In the genomic region with DNA sequence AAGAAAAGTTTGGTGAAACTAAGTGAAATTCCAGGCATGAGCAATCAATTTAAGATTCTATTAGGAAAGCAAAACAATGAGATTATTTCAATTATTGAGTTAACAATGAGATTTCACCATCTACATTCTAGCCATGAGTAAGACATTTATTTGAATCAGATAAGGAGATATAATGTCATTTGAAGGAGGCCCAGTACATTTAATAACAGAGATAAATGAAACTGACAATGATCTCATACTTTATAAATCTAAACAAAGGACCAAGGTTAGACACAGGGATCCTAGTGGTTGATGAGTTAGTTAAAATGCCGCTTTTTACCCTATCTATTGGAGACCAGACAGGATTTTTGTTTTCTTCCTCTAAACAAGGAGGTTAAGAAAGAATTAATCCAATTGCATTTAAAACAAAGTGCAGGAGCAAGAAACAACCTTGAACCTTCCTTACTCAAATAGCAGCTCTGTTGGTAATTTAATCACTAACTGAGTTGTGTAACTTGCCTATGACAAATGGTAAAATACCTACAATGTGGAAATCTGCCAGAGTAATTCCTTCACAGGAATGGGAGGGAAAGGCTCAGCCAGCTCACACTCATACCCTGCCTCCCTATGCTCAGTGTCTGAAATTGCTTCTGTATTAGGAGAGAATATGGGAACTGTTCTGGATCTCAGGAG, we compare ENCODE assay signal across 10 cellular contexts.
DNase-seq lines count a peak whose midpoint lies in the region; ATAC-seq, FAIRE-seq and TF ChIP-seq lines count a peak whose summit lies in the region.
"Had no signal": no experiment of that assay in that cellular context is flagged by ENCODE, and none has a peak within 500 bp of the region (broad histone marks: within the 10 kb centered on the region; RNA-seq: fewer than 3 reads in every experiment).

No MANE protein-coding gene starts in this region.

- H3K9me2 ChIP-seq in hepatocyte (replicated peaks; ENCODE audit: insufficient read depth) = no peaks in the 10 kb centered on the region

- no peaks in the 10 kb centered on the region for H3K79me2 ChIP-seq in hepatocyte

- H3K4me3 ChIP-seq in HEK293 (ENCODE audit: low read depth, low read length) (no peak overlapping the region), astrocyte of the spinal cord (ENCODE audit: low read depth, low read length) (no peak overlapping the region), hepatocyte (no peak overlapping the region), small intestine (ENCODE audit: low read depth in 1 of 2, low read length in 2 of 2) (no peak overlapping the region), spleen (no peak overlapping the region)
- H3K4me3 ChIP-seq: uterus had no signal

- no peak overlapping the region for H2AFZ ChIP-seq in hepatocyte

- intact Hi-C loops in spleen (cut with DNase I; ENCODE audit: low total_unique reads) = no loop called here
- intact Hi-C loops in CD4-positive, alpha-beta T cell (cut with DNase I, micrococcal nuclease) = no loop called here

- CTCF ChIA-PET in HEK293 (lab: Yijun Ruan, JAX) = interaction anchor here (0.5 to 0.8 kb wide), 2 partner anchors 33 to 104 kb away, joined by 3 read pairs; a partner anchor contains a TSS
- CTCF ChIA-PET in CD4-positive, alpha-beta T cell (lab: Charles Lee) = no interaction called here

- H3K9me3 ChIP-seq in HEK293 (ENCODE audit: control insufficient read depth, insufficient read depth, low read depth, low read length) (no peaks in the 10 kb centered on the region), hepatocyte (ENCODE audit: low read depth) (no peaks in the 10 kb centered on the region), small intestine (ENCODE audit: control insufficient read depth, low read depth) (no peaks in the 10 kb centered on the region), spleen (peaks cover 0 to 9% (median 0%) of the 10 kb centered on the region in 8 donors)
- H3K9me3 ChIP-seq in CD4-positive, alpha-beta T cell (ENCODE audit: control insufficient read depth, low read length) = no peaks in the 10 kb centered on the region
- H3K9me3 ChIP-seq: uterus had no signal

- FAIRE-seq in small intestine (lab: Jason Lieb, UNC) = no peak

- no peaks in the 10 kb centered on the region for H3K36me3 Mint-ChIP-seq in CD4-positive, alpha-beta T cell (ENCODE audit: low read depth)

- no peaks in the 10 kb centered on the region for H3K27me3 Mint-ChIP-seq in CD4-positive, alpha-beta T cell

- peak overlapping the region; percentile 18; the same call in 1 of the 2 replicates for H3K27ac ChIP-seq in HEK293 (ENCODE audit: extremely low read depth, low read depth, low read length)
- H3K27ac ChIP-seq in hepatocyte = peak overlapping the region; percentile 73
- H3K27ac ChIP-seq in small intestine (ENCODE audit: low read depth in 1 of 2, low read length in 1 of 2) = no peak overlapping the region
- H3K27ac ChIP-seq in substantia nigra (ENCODE audit: low read depth, low read length, poor library complexity, severe bottlenecking) = no peak overlapping the region
- H3K27ac ChIP-seq in spleen = no peak overlapping the region
- no peak overlapping the region for H3K27ac ChIP-seq in CD4-positive, alpha-beta T cell (ENCODE audit: low read depth, low read length)
- H3K27ac ChIP-seq: KMS-11, uterus had no signal

- POLR2A ChIA-PET in HEK293 (lab: Yijun Ruan, JAX) = interaction anchor here (1.1 kb wide), 2 partner anchors 11 to 102 kb away, joined by 4 read pairs; no protein-coding TSS in a partner anchor
- POLR2A ChIA-PET in CD4-positive, alpha-beta T cell (lab: Charles Lee) = no interaction called here

- ATAC-seq in CD4-positive, alpha-beta T cell (ENCODE audit: poor library complexity) = no peak

- no peaks in the 10 kb centered on the region for H3K4me1 Mint-ChIP-seq in CD4-positive, alpha-beta T cell (ENCODE audit: low read depth)

- H3K27ac Mint-ChIP-seq in CD4-positive, alpha-beta T cell = no peak overlapping the region

- H3K4me2 ChIP-seq in hepatocyte = peak overlapping the region; percentile 3
- H3K4me2 ChIP-seq: KMS-11 had no signal

- no peak overlapping the region for H3K4me3 Mint-ChIP-seq in CD4-positive, alpha-beta T cell

- in situ Hi-C loops in astrocyte of the spinal cord (cut with HindIII; ENCODE audit: low sequenced_read_pairs) = no loop called here

- no peaks in the 10 kb centered on the region for H3K36me3 ChIP-seq in HEK293 (ENCODE audit: control insufficient read depth in 2 of 2, insufficient read depth in 1 of 2, low read length in 2 of 2)
- no peaks in the 10 kb centered on the region for H3K36me3 ChIP-seq in hepatocyte (replicated peaks; ENCODE audit: insufficient read depth, low read depth)
- H3K36me3 ChIP-seq in small intestine (ENCODE audit: control insufficient read depth in 2 of 2, insufficient read depth in 2 of 2, low read length in 2 of 2) = no peaks in the 10 kb centered on the region
- H3K36me3 ChIP-seq in spleen = no peaks in the 10 kb centered on the region
- H3K36me3 ChIP-seq: uterus had no signal

- no peaks in the 10 kb centered on the region for H4K20me1 ChIP-seq in hepatocyte (ENCODE audit: insufficient read depth, poor library complexity, severe bottlenecking)

- H3K9me3 Mint-ChIP-seq in CD4-positive, alpha-beta T cell = peaks cover 4% of the 10 kb centered on the region

- H3K27me3 ChIP-seq in hepatocyte = no peaks in the 10 kb centered on the region
- no peaks in the 10 kb centered on the region for H3K27me3 ChIP-seq in small intestine (ENCODE audit: control insufficient read depth in 2 of 2, insufficient read depth in 2 of 2, low read length in 2 of 2)
- H3K27me3 ChIP-seq in spleen (replicated peaks in 1 of 7) = no peaks in the 10 kb centered on the region
- H3K27me3 ChIP-seq in CD4-positive, alpha-beta T cell (ENCODE audit: control insufficient read depth, insufficient read depth, low read length) = no peaks in the 10 kb centered on the region
- H3K27me3 ChIP-seq: uterus had no signal

- peaks cover 10% of the 10 kb centered on the region; the same call in 1 of the 2 replicates for H3K4me1 ChIP-seq in HEK293 (ENCODE audit: control insufficient read depth, insufficient read depth, low read length)
- peaks cover 12% of the 10 kb centered on the region for H3K4me1 ChIP-seq in hepatocyte (ENCODE audit: insufficient read depth)
- no peaks in the 10 kb centered on the region for H3K4me1 ChIP-seq in small intestine (ENCODE audit: control insufficient read depth in 2 of 2, insufficient read depth in 1 of 2, low read depth in 1 of 2, low read length in 1 of 2)
- H3K4me1 ChIP-seq in spleen = peaks cover 0 to 5% (median 0%) of the 10 kb centered on the region in 6 donors
- H3K4me1 ChIP-seq: uterus had no signal

- DNase-seq in astrocyte of the spinal cord (ENCODE audit: low read depth, low spot score) (peak; percentile 84), hepatocyte (ENCODE audit: low spot score) (peak; percentile 79), small intestine (peak; percentile 78), substantia nigra (lab: John Stamatoyannopoulos, UW) (no peak), spleen (no peak), NCI-H1436 (lab: John Stamatoyannopoulos, UW) (no peak)
- DNase-seq in CD4-positive, alpha-beta T cell = no peak
- DNase-seq: uterus had no signal

- no peak for TF ChIP-seq POLR2A in spleen (IDR thresholded peaks at IDR 0.05)

- TF ChIP-seq CTCF in HEK293 (tag by site-specific recombination; IDR thresholded peaks at IDR 0.05) (no peak), astrocyte of the spinal cord (IDR thresholded peaks at IDR 0.05; ENCODE audit: low read depth, low read length) (no peak), hepatocyte (IDR thresholded peaks at IDR 0.05; ENCODE audit: poor library complexity) (peak; percentile 13), spleen (IDR thresholded peaks at IDR 0.05 in 8 of 11, conservative IDR thresholded peaks at IDR 0.05 in 3 of 11) (no peak)
- TF ChIP-seq CTCF in CD4-positive, alpha-beta T cell (IDR thresholded peaks at IDR 0.05) = no peak

- WGBS in hepatocyte (ENCODE audit: low lambda C conversion rate, missing lambda C conversion rate) = 52% methylated on average over 1 of the region's 1 CpG
- 44 to 64% (median 56%) methylated on average over 1 of the region's 1 CpG for WGBS in small intestine, 3 donors
- WGBS in spleen, 5 donors = 61 to 82% (median 74%) methylated on average over 1 of the region's 1 CpG

TF ChIP-seq in HEK293, 187 proteins besides CTCF, POLR2A, EP300 and RAD21 (continues in another document):
- TF ChIP-seq, protein P1, sequence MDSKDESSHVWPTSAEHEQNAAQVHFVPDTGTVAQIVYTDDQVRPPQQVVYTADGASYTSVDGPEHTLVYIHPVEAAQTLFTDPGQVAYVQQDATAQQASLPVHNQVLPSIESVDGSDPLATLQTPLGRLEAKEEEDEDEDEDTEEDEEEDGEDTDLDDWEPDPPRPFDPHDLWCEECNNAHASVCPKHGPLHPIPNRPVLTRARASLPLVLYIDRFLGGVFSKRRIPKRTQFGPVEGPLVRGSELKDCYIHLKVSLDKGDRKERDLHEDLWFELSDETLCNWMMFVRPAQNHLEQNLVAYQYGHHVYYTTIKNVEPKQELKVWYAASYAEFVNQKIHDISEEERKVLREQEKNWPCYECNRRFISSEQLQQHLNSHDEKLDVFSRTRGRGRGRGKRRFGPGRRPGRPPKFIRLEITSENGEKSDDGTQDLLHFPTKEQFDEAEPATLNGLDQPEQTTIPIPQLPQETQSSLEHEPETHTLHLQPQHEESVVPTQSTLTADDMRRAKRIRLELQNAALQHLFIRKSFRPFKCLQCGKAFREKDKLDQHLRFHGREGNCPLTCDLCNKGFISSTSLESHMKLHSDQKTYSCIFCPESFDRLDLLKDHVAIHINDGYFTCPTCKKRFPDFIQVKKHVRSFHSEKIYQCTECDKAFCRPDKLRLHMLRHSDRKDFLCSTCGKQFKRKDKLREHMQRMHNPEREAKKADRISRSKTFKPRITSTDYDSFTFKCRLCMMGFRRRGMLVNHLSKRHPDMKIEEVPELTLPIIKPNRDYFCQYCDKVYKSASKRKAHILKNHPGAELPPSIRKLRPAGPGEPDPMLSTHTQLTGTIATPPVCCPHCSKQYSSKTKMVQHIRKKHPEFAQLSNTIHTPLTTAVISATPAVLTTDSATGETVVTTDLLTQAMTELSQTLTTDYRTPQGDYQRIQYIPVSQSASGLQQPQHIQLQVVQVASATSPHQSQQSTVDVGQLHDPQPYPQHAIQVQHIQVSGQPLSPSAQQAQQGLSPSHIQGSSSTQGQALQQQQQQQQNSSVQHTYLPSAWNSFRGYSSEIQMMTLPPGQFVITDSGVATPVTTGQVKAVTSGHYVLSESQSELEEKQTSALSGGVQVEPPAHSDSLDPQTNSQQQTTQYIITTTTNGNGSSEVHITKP (tag by site-specific recombination; IDR thresholded peaks at IDR 0.05) = peak; percentile 90; the same call in 1 of the 2 replicates

Comparison
In these comparisons a context has a peak if more than half of its experiments do, and no peak if none do; other contexts are left out.
1. H3K27ac ChIP-seq: peak in HEK293 (single experiment) and hepatocyte (single experiment); none in small intestine (0 of 2), substantia nigra (single experiment), spleen (0 of 8) and CD4-positive, alpha-beta T cell (single experiment).
2. DNase-seq: peak in astrocyte of the spinal cord (single experiment), hepatocyte (single experiment) and small intestine (single experiment); none in substantia nigra (0 of 49), spleen (single experiment), NCI-H1436 (single experiment) and CD4-positive, alpha-beta T cell (0 of 10).